Comparison of ENCODE assay signal across 1 cellular context in the genomic region with DNA sequence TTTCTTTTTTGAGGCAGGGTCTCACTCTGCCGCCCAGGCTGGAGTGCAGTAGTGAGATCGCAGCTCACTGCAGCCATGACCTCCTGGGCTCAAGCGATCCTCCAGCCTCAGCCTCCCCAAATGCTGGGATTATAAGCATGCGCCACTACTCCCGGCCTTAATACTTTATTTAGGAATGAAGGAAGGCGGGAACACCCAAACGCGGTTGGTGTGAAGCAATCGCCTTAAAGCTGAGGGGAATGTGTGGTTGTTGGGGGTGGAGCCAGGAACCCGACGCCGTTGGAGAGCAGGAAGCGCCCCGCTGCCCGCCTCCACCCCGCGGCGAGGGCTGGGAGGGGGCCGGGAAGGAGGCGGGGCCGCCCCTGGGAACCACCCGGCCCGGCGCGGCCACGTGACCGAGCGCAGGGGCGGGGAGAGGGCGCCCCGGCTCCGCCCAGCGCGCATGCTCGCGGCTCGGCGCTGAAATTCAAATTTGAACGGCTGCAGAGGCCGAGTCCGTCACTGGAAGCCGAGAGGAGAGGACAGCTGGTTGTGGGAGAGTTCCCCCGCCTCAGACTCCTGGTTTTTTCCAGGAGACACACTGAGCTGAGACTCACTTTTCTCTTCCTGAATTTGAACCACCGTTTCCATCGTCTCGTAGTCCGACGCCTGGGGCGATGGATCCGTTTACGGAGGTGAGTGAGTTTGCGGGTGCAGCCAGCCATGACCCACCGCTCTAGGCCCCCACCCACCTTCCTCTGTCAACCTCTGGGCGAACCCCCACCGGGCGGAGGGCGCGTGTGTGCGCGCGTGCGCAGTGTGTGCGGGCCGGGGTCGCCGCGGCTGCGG.
TF ChIP-seq lines count a peak whose summit lies in the region.

A gene with protein sequence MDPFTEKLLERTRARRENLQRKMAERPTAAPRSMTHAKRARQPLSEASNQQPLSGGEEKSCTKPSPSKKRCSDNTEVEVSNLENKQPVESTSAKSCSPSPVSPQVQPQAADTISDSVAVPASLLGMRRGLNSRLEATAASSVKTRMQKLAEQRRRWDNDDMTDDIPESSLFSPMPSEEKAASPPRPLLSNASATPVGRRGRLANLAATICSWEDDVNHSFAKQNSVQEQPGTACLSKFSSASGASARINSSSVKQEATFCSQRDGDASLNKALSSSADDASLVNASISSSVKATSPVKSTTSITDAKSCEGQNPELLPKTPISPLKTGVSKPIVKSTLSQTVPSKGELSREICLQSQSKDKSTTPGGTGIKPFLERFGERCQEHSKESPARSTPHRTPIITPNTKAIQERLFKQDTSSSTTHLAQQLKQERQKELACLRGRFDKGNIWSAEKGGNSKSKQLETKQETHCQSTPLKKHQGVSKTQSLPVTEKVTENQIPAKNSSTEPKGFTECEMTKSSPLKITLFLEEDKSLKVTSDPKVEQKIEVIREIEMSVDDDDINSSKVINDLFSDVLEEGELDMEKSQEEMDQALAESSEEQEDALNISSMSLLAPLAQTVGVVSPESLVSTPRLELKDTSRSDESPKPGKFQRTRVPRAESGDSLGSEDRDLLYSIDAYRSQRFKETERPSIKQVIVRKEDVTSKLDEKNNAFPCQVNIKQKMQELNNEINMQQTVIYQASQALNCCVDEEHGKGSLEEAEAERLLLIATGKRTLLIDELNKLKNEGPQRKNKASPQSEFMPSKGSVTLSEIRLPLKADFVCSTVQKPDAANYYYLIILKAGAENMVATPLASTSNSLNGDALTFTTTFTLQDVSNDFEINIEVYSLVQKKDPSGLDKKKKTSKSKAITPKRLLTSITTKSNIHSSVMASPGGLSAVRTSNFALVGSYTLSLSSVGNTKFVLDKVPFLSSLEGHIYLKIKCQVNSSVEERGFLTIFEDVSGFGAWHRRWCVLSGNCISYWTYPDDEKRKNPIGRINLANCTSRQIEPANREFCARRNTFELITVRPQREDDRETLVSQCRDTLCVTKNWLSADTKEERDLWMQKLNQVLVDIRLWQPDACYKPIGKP (plus strand): TSS at position 492 of the 828 bp plus-strand sequence. CDS start 165 bp downstream, at position 657.

TF ChIP-seq in GM12878, 131 proteins besides CTCF, POLR2A, EP300 and RAD21 (continued from another document and continues in another):
- TF ChIP-seq, protein P1, sequence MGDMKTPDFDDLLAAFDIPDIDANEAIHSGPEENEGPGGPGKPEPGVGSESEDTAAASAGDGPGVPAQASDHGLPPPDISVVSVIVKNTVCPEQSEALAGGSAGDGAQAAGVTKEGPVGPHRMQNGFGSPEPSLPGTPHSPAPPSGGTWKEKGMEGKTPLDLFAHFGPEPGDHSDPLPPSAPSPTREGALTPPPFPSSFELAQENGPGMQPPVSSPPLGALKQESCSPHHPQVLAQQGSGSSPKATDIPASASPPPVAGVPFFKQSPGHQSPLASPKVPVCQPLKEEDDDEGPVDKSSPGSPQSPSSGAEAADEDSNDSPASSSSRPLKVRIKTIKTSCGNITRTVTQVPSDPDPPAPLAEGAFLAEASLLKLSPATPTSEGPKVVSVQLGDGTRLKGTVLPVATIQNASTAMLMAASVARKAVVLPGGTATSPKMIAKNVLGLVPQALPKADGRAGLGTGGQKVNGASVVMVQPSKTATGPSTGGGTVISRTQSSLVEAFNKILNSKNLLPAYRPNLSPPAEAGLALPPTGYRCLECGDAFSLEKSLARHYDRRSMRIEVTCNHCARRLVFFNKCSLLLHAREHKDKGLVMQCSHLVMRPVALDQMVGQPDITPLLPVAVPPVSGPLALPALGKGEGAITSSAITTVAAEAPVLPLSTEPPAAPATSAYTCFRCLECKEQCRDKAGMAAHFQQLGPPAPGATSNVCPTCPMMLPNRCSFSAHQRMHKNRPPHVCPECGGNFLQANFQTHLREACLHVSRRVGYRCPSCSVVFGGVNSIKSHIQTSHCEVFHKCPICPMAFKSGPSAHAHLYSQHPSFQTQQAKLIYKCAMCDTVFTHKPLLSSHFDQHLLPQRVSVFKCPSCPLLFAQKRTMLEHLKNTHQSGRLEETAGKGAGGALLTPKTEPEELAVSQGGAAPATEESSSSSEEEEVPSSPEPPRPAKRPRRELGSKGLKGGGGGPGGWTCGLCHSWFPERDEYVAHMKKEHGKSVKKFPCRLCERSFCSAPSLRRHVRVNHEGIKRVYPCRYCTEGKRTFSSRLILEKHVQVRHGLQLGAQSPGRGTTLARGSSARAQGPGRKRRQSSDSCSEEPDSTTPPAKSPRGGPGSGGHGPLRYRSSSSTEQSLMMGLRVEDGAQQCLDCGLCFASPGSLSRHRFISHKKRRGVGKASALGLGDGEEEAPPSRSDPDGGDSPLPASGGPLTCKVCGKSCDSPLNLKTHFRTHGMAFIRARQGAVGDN (IDR thresholded peaks at IDR 0.05): peak; percentile 53; the same call in 1 of the 2 replicates
- TF ChIP-seq RB1 (IDR thresholded peaks at IDR 0.05; ENCODE audit: borderline replicate concordance): no peak; the same call in 1 of the 2 replicates
- TF ChIP-seq EED (IDR thresholded peaks at IDR 0.05; ENCODE audit: low read depth): no peak
- 0 out of 2 replicates have a peak, but pooled peaks have one; percentile 1 for TF ChIP-seq SMC3 (IDR thresholded peaks at IDR 0.05; ENCODE audit: borderline replicate concordance, low read length)
- TF ChIP-seq STAT1 (conservative IDR thresholded peaks at IDR 0.05): no peak; the same call in 1 of the 2 replicates
- TF ChIP-seq ZNF217 (IDR thresholded peaks at IDR 0.05): no peak; the same call in 1 of the 2 replicates
- 0 out of 4 replicates have a peak, but pooled peaks have one; percentile 13 to 41 for TF ChIP-seq IKZF2 (IDR thresholded peaks at IDR 0.05)
- TF ChIP-seq E2F8 (IDR thresholded peaks at IDR 0.05; ENCODE audit: low read depth, partially characterized antibody): no peak
- no peak for TF ChIP-seq PBX3 (IDR thresholded peaks at IDR 0.05; ENCODE audit: insufficient replicate concordance, low read depth, low read length)
- no peak for TF ChIP-seq KLF5 (IDR thresholded peaks at IDR 0.05; ENCODE audit: partially characterized antibody)
- TF ChIP-seq NR2C1 (IDR thresholded peaks at IDR 0.05): 0 out of 2 replicates have a peak, but pooled peaks have one; percentile 12
- peak; percentile 62; the same call in 1 of the 2 replicates for TF ChIP-seq TAF1 (IDR thresholded peaks at IDR 0.05; ENCODE audit: borderline replicate concordance, low read depth, low read length)
- peak; percentile 48 for TF ChIP-seq SP1 (IDR thresholded peaks at IDR 0.05; ENCODE audit: low read depth, low read length)
- peak; percentile 84 for TF ChIP-seq GATAD2B (conservative IDR thresholded peaks at IDR 0.05; ENCODE audit: low read depth)
- TF ChIP-seq BCLAF1 (IDR thresholded peaks at IDR 0.05): 0 out of 2 replicates have a peak, but pooled peaks have one; percentile 28
- TF ChIP-seq LARP7 (IDR thresholded peaks at IDR 0.05): peak; percentile 73; the same call in 1 of the 2 replicates
- TF ChIP-seq NFYA (IDR thresholded peaks at IDR 0.05; ENCODE audit: borderline replicate concordance, low read depth, low read length): no peak
- TF ChIP-seq RAD51 (IDR thresholded peaks at IDR 0.05): peak; percentile 49; the same call in 1 of the 2 replicates
- no peak for TF ChIP-seq ZZZ3 (IDR thresholded peaks at IDR 0.05; ENCODE audit: control insufficient read depth, insufficient read length, low read depth)
- peak; percentile 100 for TF ChIP-seq NKRF (conservative IDR thresholded peaks at IDR 0.05)
- no peak for TF ChIP-seq HDGF (IDR thresholded peaks at IDR 0.05)
- TF ChIP-seq, protein P2, sequence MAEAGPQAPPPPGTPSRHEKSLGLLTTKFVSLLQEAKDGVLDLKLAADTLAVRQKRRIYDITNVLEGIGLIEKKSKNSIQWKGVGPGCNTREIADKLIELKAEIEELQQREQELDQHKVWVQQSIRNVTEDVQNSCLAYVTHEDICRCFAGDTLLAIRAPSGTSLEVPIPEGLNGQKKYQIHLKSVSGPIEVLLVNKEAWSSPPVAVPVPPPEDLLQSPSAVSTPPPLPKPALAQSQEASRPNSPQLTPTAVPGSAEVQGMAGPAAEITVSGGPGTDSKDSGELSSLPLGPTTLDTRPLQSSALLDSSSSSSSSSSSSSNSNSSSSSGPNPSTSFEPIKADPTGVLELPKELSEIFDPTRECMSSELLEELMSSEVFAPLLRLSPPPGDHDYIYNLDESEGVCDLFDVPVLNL (IDR thresholded peaks at IDR 0.05; ENCODE audit: low read depth, low read length): peak; percentile 99
- peak; percentile 76 for TF ChIP-seq IKZF1 (conservative IDR thresholded peaks at IDR 0.05)
- TF ChIP-seq NRF1 (conservative IDR thresholded peaks at IDR 0.05; ENCODE audit: low read depth, low read length): peak; percentile 73
- 0 out of 2 replicates have a peak, but pooled peaks have one; percentile 16 for TF ChIP-seq ASH2L (IDR thresholded peaks at IDR 0.05; ENCODE audit: borderline replicate concordance, low read depth)
- TF ChIP-seq HDAC2 (IDR thresholded peaks at IDR 0.05): peak; percentile 82; the same call in 1 of the 2 replicates
- no peak for TF ChIP-seq YBX1 (IDR thresholded peaks at IDR 0.05)
- 0 out of 2 replicates have a peak, but pooled peaks have one; percentile 48 for TF ChIP-seq ZNF24 (IDR thresholded peaks at IDR 0.05)
- TF ChIP-seq HCFC1 (IDR thresholded peaks at IDR 0.05; ENCODE audit: low read length): no peak; the same call in 1 of the 2 replicates
- peak; percentile 100 for TF ChIP-seq SIN3A (IDR thresholded peaks at IDR 0.05; ENCODE audit: low read depth, low read length)
- no peak for TF ChIP-seq MEF2A (IDR thresholded peaks at IDR 0.05; ENCODE audit: insufficient read depth, low read depth, low read length)
- 0 out of 2 replicates have a peak, but pooled peaks have one; percentile 32 for TF ChIP-seq RCOR1 (conservative IDR thresholded peaks at IDR 0.05; ENCODE audit: low read depth, low read length)
- TF ChIP-seq IRF5 (IDR thresholded peaks at IDR 0.05; ENCODE audit: borderline replicate concordance): no peak
- TF ChIP-seq NR2C2 (IDR thresholded peaks at IDR 0.05; ENCODE audit: borderline replicate concordance, control insufficient read depth, insufficient read length, low read depth): no peak
- no peak for TF ChIP-seq SREBF1 (IDR thresholded peaks at IDR 0.05; ENCODE audit: low read length)
